Comparison of ENCODE assay signal across 22 cellular contexts in the genomic region with DNA sequence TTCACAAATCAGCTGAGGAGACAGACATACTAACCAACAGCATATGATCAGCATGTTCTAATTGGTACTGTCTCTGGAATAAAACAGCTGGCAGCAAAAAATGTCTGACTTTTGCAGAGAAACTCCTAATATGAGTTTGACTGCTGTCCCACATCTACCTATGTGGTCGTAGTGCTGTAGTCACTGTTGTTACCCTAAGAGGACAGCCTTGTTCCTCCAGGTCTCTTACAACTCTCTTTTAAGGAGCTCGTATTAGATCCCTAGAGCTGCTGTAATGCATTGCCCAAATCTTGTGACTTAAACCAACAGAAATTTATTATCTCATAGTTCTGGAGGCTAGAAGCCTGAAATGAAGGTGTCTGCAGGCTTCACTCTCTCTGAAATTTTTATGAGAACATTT.
"Had no signal": no experiment of that assay in that cellular context is flagged by ENCODE, and none has a peak within 500 bp of the region (broad histone marks: within the 10 kb centered on the region; RNA-seq: fewer than 3 reads in every experiment).

No MANE protein-coding gene starts in this region.

- DNase-seq: activated CD4-positive, alpha-beta T cell treated with anti-CD3 and anti-CD28 coated beads, Interleukin-2, amount 50 U/mL, for 4 hours; activated CD4-positive, CD25-positive, alpha-beta regulatory T cell; activated CD8-positive, alpha-beta memory T cell treated with anti-CD3 and anti-CD28 coated beads, Interleukin-2, amount 50 U/mL, for 48 hours; activated CD8-positive, alpha-beta T cell treated with anti-CD3 and anti-CD28 coated beads, Interleukin-2, amount 10 ng/mL, durations not matched to agents 7 days and 5 days; activated T-cell treated with anti-CD3 and anti-CD28 coated beads, Interleukin-2, amount 50 U/mL, for 48 hours; amniotic stem cell; body of pancreas; MG63; MV-4-11; NCI-H1092 treated with DMSO at 0.1 percent for 48 hours; NCI-H1417 treated with DMSO at 0.1 percent for 48 hours; NCI-H1694; NCI-H2029; NCI-H2107; NCI-H2171 treated with DMSO at 0.1 percent for 48 hours; NCI-H226; NCI-H526; NCI-H774; T-cell; T-helper 2 cell; T1000 had no signal

- H3K9me3 Mint-ChIP-seq: central memory CD8-positive, alpha-beta T cell had no signal

- H3K27me3 Mint-ChIP-seq: central memory CD8-positive, alpha-beta T cell; T-cell had no signal

- H3K4me3 Mint-ChIP-seq: activated CD8-positive, alpha-beta T cell treated with anti-CD3 and anti-CD28 coated beads, Interleukin-2, amount 10 ng/mL, durations not matched to agents 7 days and 5 days; central memory CD8-positive, alpha-beta T cell; T-cell had no signal

- H3K27ac Mint-ChIP-seq: activated CD8-positive, alpha-beta T cell treated with anti-CD3 and anti-CD28 coated beads, Interleukin-2, amount 10 ng/mL, durations not matched to agents 7 days and 5 days had no signal

- ATAC-seq: activated CD8-positive, alpha-beta T cell treated with anti-CD3 and anti-CD28 coated beads, Interleukin-2, amount 10 ng/mL, durations not matched to agents 7 days and 5 days; body of pancreas; T-cell had no signal
